ENCODE assay signal across 12 cellular contexts in genomic region chr10:88028654-88029053, GRCh38.
A peak's percentile ranks its signal among the peaks of the same experiment; 100 is the strongest.
DNase-seq lines count a peak whose midpoint lies in the region; TF ChIP-seq lines count a peak whose summit lies in the region.
"Had no signal": no experiment of that assay in that cellular context is flagged by ENCODE, and none has a peak within 500 bp of the region (broad histone marks: within the 10 kb centered on the region; RNA-seq: fewer than 3 reads in every experiment).

No MANE protein-coding gene starts in this region.

- H3K4me3 ChIP-seq in coronary artery: no peak overlapping the region

- peak; percentile 91 for DNase-seq in DMS53 treated with DMSO at 0.1 percent for 48 hours (lab: John Stamatoyannopoulos, UW; ENCODE audit: unreplicated experiment)
- DNase-seq in HuH-7.5 (ENCODE audit: low spot score): peak; percentile 33
- DNase-seq in mucosa of gallbladder (ENCODE audit: low spot score): peak; percentile 47
- no peak for DNase-seq in NCI-H1694 treated with DMSO at 0.1 percent for 48 hours (lab: John Stamatoyannopoulos, UW)
- no peak for DNase-seq in coronary artery (ENCODE audit: low spot score)
- no peak for DNase-seq in hepatic stellate cell (ENCODE audit: low spot score)
- DNase-seq: activated CD8-positive, alpha-beta memory T cell treated with anti-CD3 and anti-CD28 coated beads, Interleukin-2, amount 50 U/mL, for 4 hours; activated naive CD8-positive, alpha-beta T cell treated with anti-CD3 and anti-CD28 coated beads for 36 hours; NCI-H187; occipital lobe; SHP77 had no signal

- TF ChIP-seq CTCF in VCaP (conservative IDR thresholded peaks at IDR 0.05): no peak
- no peak for TF ChIP-seq CTCF in coronary artery (IDR thresholded peaks at IDR 0.05)

- peak overlapping the region; percentile 52 for H3K27ac ChIP-seq in VCaP
- no peak overlapping the region for H3K27ac ChIP-seq in coronary artery

Comparison
In these comparisons a context has a peak if more than half of its experiments do, and no peak if none do; other contexts are left out.
1. DNase-seq: peak in DMS53 treated with DMSO at 0.1 percent for 48 hours (single experiment), HuH-7.5 (single experiment) and mucosa of gallbladder (single experiment); none in NCI-H1694 treated with DMSO at 0.1 percent for 48 hours (single experiment), coronary artery (single experiment) and hepatic stellate cell (single experiment).